In genomic region chr2:192412866-192413265, GRCh38 we compare ENCODE assay signal across 6 cellular contexts.
DNase-seq lines count a peak whose midpoint lies in the region; FAIRE-seq and TF ChIP-seq lines count a peak whose summit lies in the region.
"Not testable (repeated sequence)": the region's sequence is repeated elsewhere in the genome, so short reads cannot be mapped to it uniquely, and the experiment has no call there.

No MANE protein-coding gene starts in this region.

- not testable (repeated sequence) for H3K27ac ChIP-seq in HEK293 (ENCODE audit: extremely low read depth, low read depth, low read length); H1 (ENCODE audit: low read depth, low read length)

- H3K23me2 ChIP-seq in H1 (ENCODE audit: low read depth, low read length) = not testable (repeated sequence)

- not testable (repeated sequence) for H3K4me3 ChIP-seq in HEK293 (ENCODE audit: low read depth, low read length); H1 (ENCODE audit: extremely low read depth in 1 of 4, insufficient read depth in 2 of 4, low read depth in 3 of 4, low read length in 4 of 4)

- H2BK20ac ChIP-seq in H1 (ENCODE audit: low read length) = not testable (repeated sequence)

- DNase-seq in Daoy (ENCODE audit: low read depth) (peak; percentile 6), M059J (ENCODE audit: low read depth) (peak; percentile 47), islet precursor cell (peak; percentile 60)
- DNase-seq in H1 (ENCODE audit: low read depth in 1 of 2, low spot score in 2 of 2) = not testable (repeated sequence)

- not testable (repeated sequence) for H3K14ac ChIP-seq in H1 (ENCODE audit: insufficient read length)

- not testable (repeated sequence) for H4K20me1 ChIP-seq in H1 (replicated peaks in 1 of 2; ENCODE audit: control insufficient read depth in 1 of 2, insufficient read depth in 2 of 2, low read length in 2 of 2)

- not testable (repeated sequence) for H3K23ac ChIP-seq in H1 (ENCODE audit: insufficient read length)

- H3K9ac ChIP-seq in H1 (replicated peaks in 1 of 4; ENCODE audit: extremely low read depth in 1 of 4, low read depth in 3 of 4, low read length in 3 of 4) = not testable (repeated sequence)

- not testable (repeated sequence) for TF ChIP-seq POLR2A in H1 (IDR thresholded peaks at IDR 0.05; ENCODE audit: control extremely low read depth in 1 of 2, low read depth in 2 of 2, low read length in 2 of 2)

- not testable (repeated sequence) for TF ChIP-seq RAD21 in H1 (IDR thresholded peaks at IDR 0.05 in 1 of 2, conservative IDR thresholded peaks at IDR 0.05 in 1 of 2; ENCODE audit: low read depth in 2 of 2, low read length in 2 of 2)

- not testable (repeated sequence) for H3K56ac ChIP-seq in H1 (replicated peaks; ENCODE audit: insufficient read length, low read depth, low read length)

- H3K79me2 ChIP-seq in H1 (ENCODE audit: control insufficient read depth in 1 of 2, insufficient read depth in 2 of 2, low read length in 2 of 2) = not testable (repeated sequence)

- POLR2A ChIA-PET in HEK293 (lab: Yijun Ruan, JAX); H1 (lab: Charles Lee; ENCODE audit: partially characterized antibody): not testable (repeated sequence)

- H3K4me2 ChIP-seq in H1 (ENCODE audit: insufficient read depth in 1 of 2, low read depth in 2 of 2, low read length in 2 of 2) = not testable (repeated sequence)

- H3K18ac ChIP-seq in H1 (ENCODE audit: extremely low read depth, low read length) = not testable (repeated sequence)

- H4K8ac ChIP-seq in H1 (ENCODE audit: extremely low read depth, insufficient read depth, low read length) = not testable (repeated sequence)

- H2AFZ ChIP-seq in H1 (ENCODE audit: low read length) = not testable (repeated sequence)

- H3K9me3 ChIP-seq in HEK293 (ENCODE audit: control insufficient read depth, insufficient read depth, low read depth, low read length); H1 (ENCODE audit: insufficient read depth in 2 of 2, low read depth in 1 of 2, low read length in 1 of 2): not testable (repeated sequence)

- H2BK15ac ChIP-seq in H1 (ENCODE audit: low read length) = not testable (repeated sequence)

- TF ChIP-seq EP300 in H1 (IDR thresholded peaks at IDR 0.05; ENCODE audit: borderline replicate concordance in 1 of 2, low read depth in 2 of 2, low read length in 2 of 2) = not testable (repeated sequence)

- H2AK5ac ChIP-seq in H1 (ENCODE audit: low read depth, low read length) = not testable (repeated sequence)

- H4K91ac ChIP-seq in H1 (replicated peaks; ENCODE audit: insufficient read length, low read length) = not testable (repeated sequence)

- not testable (repeated sequence) for H3K27me3 ChIP-seq in H1 (replicated peaks in 1 of 4; ENCODE audit: control insufficient read depth in 3 of 4, extremely low read depth in 1 of 4, insufficient read depth in 3 of 4, low read length in 3 of 4)

- not testable (repeated sequence) for H3K36me3 ChIP-seq in HEK293 (ENCODE audit: control insufficient read depth in 2 of 2, insufficient read depth in 1 of 2, low read length in 2 of 2); H1 (ENCODE audit: control insufficient read depth in 2 of 4, insufficient read depth in 4 of 4, low read length in 3 of 4)

- not testable (repeated sequence) for H3K4me1 ChIP-seq in HEK293 (ENCODE audit: control insufficient read depth, insufficient read depth, low read length); H1 (replicated peaks in 1 of 4; ENCODE audit: control insufficient read depth in 3 of 4, insufficient read depth in 4 of 4, low read length in 3 of 4)

- H2BK5ac ChIP-seq in H1 (ENCODE audit: low read depth, low read length) = not testable (repeated sequence)

- H2BK12ac ChIP-seq in H1 (ENCODE audit: low read depth, low read length) = not testable (repeated sequence)

- not testable (repeated sequence) for H2BK120ac ChIP-seq in H1 (replicated peaks; ENCODE audit: low read depth, low read length)

- CTCF ChIA-PET in HEK293 (lab: Yijun Ruan, JAX) = not testable (repeated sequence)
- CTCF ChIA-PET in H1 (lab: Charles Lee; ENCODE audit: partially characterized antibody) = interaction anchor here (0.7 kb wide), 1 partner anchor 29 kb away, joined by 3 read pairs; no protein-coding TSS in a partner anchor

- TF ChIP-seq CTCF in HEK293 (tag by site-specific recombination; IDR thresholded peaks at IDR 0.05); H1 (IDR thresholded peaks at IDR 0.05; ENCODE audit: control extremely low read depth in 1 of 3, insufficient read depth in 1 of 3, low read depth in 1 of 3, low read length in 3 of 3): not testable (repeated sequence)

- H3K79me1 ChIP-seq in H1 (ENCODE audit: low read depth, low read length) = not testable (repeated sequence)

- not testable (repeated sequence) for H3K4ac ChIP-seq in H1 (replicated peaks; ENCODE audit: insufficient read length, low read depth, low read length)

- not testable (repeated sequence) for H4K5ac ChIP-seq in H1 (ENCODE audit: insufficient read length, low read depth, low read length)

- WGBS in H1 (ENCODE audit: extremely low coverage in 1 of 2, insufficient coverage in 1 of 2, insufficient read length in 1 of 2, insufficient replicate concordance in 2 of 2, low coverage in 1 of 2, low lambda C conversion rate in 2 of 2, missing lambda C conversion rate in 1 of 2), 2 experiments = 79% methylated on average over 9 of the region's 10 CpGs; no CpG with 5 or more reads in 1 of the 2 experiments

- FAIRE-seq in G401.6 (lab: Jason Lieb, UNC) = peak; percentile 58
- FAIRE-seq in H1 (lab: Jason Lieb, UNC) = not testable (repeated sequence)

TF ChIP-seq in HEK293, 187 proteins besides CTCF, POLR2A, EP300 and RAD21:
- 0 out of 2 replicates have a peak, but pooled peaks have one; percentile 37 for TF ChIP-seq ZNF362 (tag by site-specific recombination; IDR thresholded peaks at IDR 0.05)

TF ChIP-seq in H1, 55 proteins besides CTCF, POLR2A, EP300 and RAD21:
- 0 out of 2 replicates have a peak, but pooled peaks have one; percentile 67 for TF ChIP-seq CEBPB (IDR thresholded peaks at IDR 0.05; ENCODE audit: low read depth, low read length)
TF ChIP-seq in H1: peak in this region for 1; not testable (repeated sequence) for 54.
